25 cellular contexts compared by ENCODE assay signal in genomic region chr2:59183070-59183469, GRCh38.
"Had no signal": no experiment of that assay in that cellular context is flagged by ENCODE, and none has a peak within 500 bp of the region (broad histone marks: within the 10 kb centered on the region; RNA-seq: fewer than 3 reads in every experiment).

No MANE protein-coding gene starts in this region.

- H3K27me3 ChIP-seq: brain microvascular endothelial cell had no signal

- H3K36me3 ChIP-seq: brain microvascular endothelial cell, WERI-Rb-1 had no signal

- H3K27ac ChIP-seq: brain microvascular endothelial cell, coronary artery, dorsolateral prefrontal cortex, WERI-Rb-1 had no signal

- DNase-seq: activated B cell treated with CpG ODN at 0.5 μM for 24 hours; activated CD4-positive, alpha-beta T cell treated with anti-CD3 and anti-CD28 coated beads for 48 hours; activated CD4-positive, alpha-beta T cell treated with anti-CD3 and anti-CD28 coated beads, Interleukin-2, amount 50 U/mL, for 1 hour; activated CD4-positive, alpha-beta T cell treated with anti-CD3 and anti-CD28 coated beads, Interleukin-2, amount 50 U/mL, for 48 hours; activated CD8-positive, alpha-beta memory T cell treated with anti-CD3 and anti-CD28 coated beads for 24 hours; activated effector memory CD4-positive, alpha-beta T cell treated with Interleukin-2 at 50 U/mL for 16 hours; activated gamma-delta T cell treated with Interleukin-2 at 50 U/mL for 16 hours; activated naive CD4-positive, alpha-beta T cell treated with anti-CD3 and anti-CD28 coated beads, Interleukin-2, amount 50 U/mL, for 16 hours; activated naive CD4-positive, alpha-beta T cell treated with Interleukin-2 at 50 U/mL for 16 hours; activated T-cell treated with anti-CD3 and anti-CD28 coated beads, Interleukin-2, amount 50 U/mL, for 4 hours; amniotic stem cell; brain microvascular endothelial cell; dorsolateral prefrontal cortex; effector memory CD4-positive, alpha-beta T cell; T-helper 17 cell; T1000 had no signal

- H3K4me3 ChIP-seq: coronary artery, dorsolateral prefrontal cortex had no signal

- FAIRE-seq: astrocyte, bronchial epithelial cell, frontal cortex had no signal

- ATAC-seq: activated CD4-positive, CD25-positive, alpha-beta regulatory T cell treated with anti-CD3 and anti-CD28 coated beads, Interleukin-2, amount 50 U/mL, for 24 hours; activated CD8-positive, alpha-beta T cell treated with anti-CD3 and anti-CD28 coated beads for 36 hours; activated T-cell treated with anti-CD3 and anti-CD28 coated beads, Interleukin-2, amount 50 U/mL, for 4 hours; activated T-helper 17 cell treated with anti-CD3 and anti-CD28 coated beads, Interleukin-2, amount 50 U/mL, for 72 hours; esophagus mucosa; T-helper 17 cell had no signal
